Comparison of ENCODE assay signal across 35 cellular contexts in genomic region chr20:57894522-57894921, GRCh38.
DNase-seq lines count a peak whose midpoint lies in the region; ATAC-seq, FAIRE-seq and TF ChIP-seq lines count a peak whose summit lies in the region.
"Had no signal": no experiment of that assay in that cellular context is flagged by ENCODE, and none has a peak within 500 bp of the region (broad histone marks: within the 10 kb centered on the region; RNA-seq: fewer than 3 reads in every experiment).

No MANE protein-coding gene starts in this region.

- H3K4me3 ChIP-seq in HepG2 (replicated peaks in 1 of 3; ENCODE audit: insufficient read depth in 1 of 3, low read depth in 2 of 3, low read length in 3 of 3), result no peak overlapping the region
- H3K4me3 ChIP-seq in right lobe of liver, result no peak overlapping the region
- no peak overlapping the region for H3K4me3 ChIP-seq in WERI-Rb-1 (ENCODE audit: low read depth, low read length)
- H3K4me3 ChIP-seq: A549; BLaER1; BLaER1 treated with 17β-estradiol and CSF1 and Interleukin-3, amounts not matched to agents 10 nM and 100 nM had no signal

- no peaks in the 10 kb centered on the region for H3K36me3 Mint-ChIP-seq in activated naive CD4-positive, alpha-beta T cell treated with anti-CD3 and anti-CD28 coated beads for 36 hours (ENCODE audit: low read depth)
- H3K36me3 Mint-ChIP-seq: CD14-positive monocyte; CD4-positive, alpha-beta memory T cell; CD4-positive, CD25-positive, alpha-beta regulatory T cell; CD8-positive, alpha-beta memory T cell; CD8-positive, alpha-beta T cell had no signal

- no TSS peak for BruUV-seq in HepG2 (replicated peaks; lab: Mats Ljungman, UMichigan)

- no peak for TF ChIP-seq RAD21 in HepG2 (CRISPR knock-in tag; IDR thresholded peaks at IDR 0.05)

- H3K4me2 ChIP-seq in HepG2 (ENCODE audit: low read depth, low read length), result no peak overlapping the region
- H3K4me2 ChIP-seq: A549; BLaER1; BLaER1 treated with 17β-estradiol and CSF1 and Interleukin-3, amounts not matched to agents 10 nM and 100 nM had no signal

- no peak for ATAC-seq in HepG2
- no peak for ATAC-seq in right lobe of liver
- no peak for ATAC-seq in left lobe of liver
- ATAC-seq: A549; CD8-positive, alpha-beta T cell had no signal

- no peak overlapping the region for H3K27ac ChIP-seq in HepG2 (ENCODE audit: extremely low read length, insufficient read depth, low read length)
- no peak overlapping the region for H3K27ac ChIP-seq in right lobe of liver
- peak overlapping the region; percentile 74 for H3K27ac ChIP-seq in WERI-Rb-1
- H3K27ac ChIP-seq: 22Rv1; A549; BLaER1; BLaER1 treated with 17β-estradiol and CSF1 and Interleukin-3, amounts not matched to agents 10 nM and 100 nM; C4-2B had no signal

- H3K79me2 ChIP-seq in HepG2 (ENCODE audit: insufficient read depth, low read length), result no peaks in the 10 kb centered on the region

- intact Hi-C loops in HepG2 (cut with micrococcal nuclease; ENCODE audit: unreplicated experiment) (no loop called here), right lobe of liver (cut with DNase I) (no loop called here)
- intact Hi-C loops in activated naive CD4-positive, alpha-beta T cell treated with anti-CD3 and anti-CD28 coated beads for 36 hours (cut with micrococcal nuclease), result no loop called here

- no peak overlapping the region for H3K27ac Mint-ChIP-seq in activated naive CD4-positive, alpha-beta T cell treated with anti-CD3 and anti-CD28 coated beads for 36 hours
- H3K27ac Mint-ChIP-seq: B cell; CD4-positive, alpha-beta memory T cell; CD4-positive, alpha-beta T cell; CD8-positive, alpha-beta memory T cell; CD8-positive, alpha-beta T cell had no signal

- no peak overlapping the region for H3K9ac ChIP-seq in HepG2 (ENCODE audit: insufficient read depth, low read depth, low read length)
- H3K9ac ChIP-seq: BLaER1; BLaER1 treated with 17β-estradiol and CSF1 and Interleukin-3, amounts not matched to agents 10 nM and 100 nM had no signal

- peaks cover 10 to 63% of the 10 kb centered on the region in 2 experiments for H3K27me3 ChIP-seq in HepG2 (ENCODE audit: control insufficient read depth in 1 of 2, insufficient read depth in 2 of 2, low read length in 2 of 2)
- H3K27me3 ChIP-seq in right lobe of liver, result no peaks in the 10 kb centered on the region
- no peaks in the 10 kb centered on the region for H3K27me3 ChIP-seq in WERI-Rb-1 (ENCODE audit: insufficient read depth, low read depth, severe bottlenecking)
- H3K27me3 ChIP-seq: BE2C, BLaER1 had no signal

- DNase-seq in HepG2 (ENCODE audit: low spot score), result no peak
- DNase-seq in right lobe of liver, result no peak
- no peak for DNase-seq in HTR-8/SVneo (ENCODE audit: insufficient read length, low spot score)
- no peak for DNase-seq in WERI-Rb-1
- no peak for DNase-seq in activated naive CD4-positive, alpha-beta T cell treated with anti-CD3 and anti-CD28 coated beads for 36 hours
- no peak for DNase-seq in left lobe of liver (ENCODE audit: low spot score)
- DNase-seq: 8988T; ACHN; AML-193; BE2C; C1 segment of cervical spinal cord; Caco-2; Calu3; CD4-positive, alpha-beta memory T cell; CD4-positive, alpha-beta T cell; CD4-positive, CD25-positive, alpha-beta regulatory T cell; CD8-positive, alpha-beta memory T cell; CD8-positive, alpha-beta T cell; COR-L47; DMS 273 treated with DMSO at 0.1 percent for 48 hours; DMS153; DMS53; DMS79; DMS79 treated with DMSO at 0.1 percent for 48 hours; DND-41; EL had no signal

- no peak overlapping the region for H2AFZ ChIP-seq in HepG2 (ENCODE audit: low read length)

- no peaks in the 10 kb centered on the region for H3K9me3 Mint-ChIP-seq in activated naive CD4-positive, alpha-beta T cell treated with anti-CD3 and anti-CD28 coated beads for 36 hours
- H3K9me3 Mint-ChIP-seq: CD4-positive, alpha-beta memory T cell; CD4-positive, alpha-beta T cell; CD4-positive, CD25-positive, alpha-beta regulatory T cell; CD8-positive, alpha-beta memory T cell; CD8-positive, alpha-beta T cell had no signal

- in situ Hi-C loops in HepG2 (cut with HindIII; ENCODE audit: extremely low pct_ligation_motif_present, low pct_unique_long_range_greater_than_20kb), result no loop called here

- TF ChIP-seq EP300 in HepG2 (IDR thresholded peaks at IDR 0.05; ENCODE audit: low read depth in 2 of 2, low read length in 2 of 2) (no peak), HepG2 (CRISPR knock-in tag; IDR thresholded peaks at IDR 0.05; ENCODE audit: borderline replicate concordance) (no peak)

- H3K36me3 ChIP-seq in HepG2 (replicated peaks in 1 of 2; ENCODE audit: control insufficient read depth in 1 of 2, insufficient read depth in 2 of 2, low read length in 2 of 2) (no peaks in the 10 kb centered on the region), right lobe of liver (no peaks in the 10 kb centered on the region), WERI-Rb-1 (no peaks in the 10 kb centered on the region)
- H3K36me3 ChIP-seq: BE2C; BLaER1; BLaER1 treated with 17β-estradiol and CSF1 and Interleukin-3, amounts not matched to agents 10 nM and 100 nM had no signal

- POLR2A ChIA-PET in HepG2 (lab: Yijun Ruan, JAX), result no interaction called here

- CTCF ChIA-PET in HepG2 (lab: Yijun Ruan, JAX; ENCODE audit: low intra/inter-chr PET ratio, low total read pairs), result no interaction called here
- CTCF ChIA-PET in activated naive CD4-positive, alpha-beta T cell treated with anti-CD3 and anti-CD28 coated beads for 36 hours (lab: Charles Lee), result interaction anchor here (0.8 kb wide), 1 partner anchor 10 kb away, joined by 3 read pairs; no protein-coding TSS in a partner anchor

- no peaks in the 10 kb centered on the region for H3K4me1 Mint-ChIP-seq in activated naive CD4-positive, alpha-beta T cell treated with anti-CD3 and anti-CD28 coated beads for 36 hours (ENCODE audit: low read depth)
- H3K4me1 Mint-ChIP-seq: B cell; CD14-positive monocyte; CD4-positive, alpha-beta memory T cell; CD4-positive, CD25-positive, alpha-beta regulatory T cell; CD8-positive, alpha-beta memory T cell had no signal

- TF ChIP-seq CTCF in HepG2 (CRISPR knock-in tag; IDR thresholded peaks at IDR 0.05) (no peak), right lobe of liver (IDR thresholded peaks at IDR 0.05) (no peak), WERI-Rb-1 (IDR thresholded peaks at IDR 0.05; ENCODE audit: low read depth, low read length) (no peak)

- H3K4me1 ChIP-seq in HepG2 (ENCODE audit: insufficient read depth, low read length) (no peaks in the 10 kb centered on the region; the same call in 1 of the 2 replicates), right lobe of liver (peaks cover 0 to 20% (median 9%) of the 10 kb centered on the region in 4 donors)
- H3K4me1 ChIP-seq: BE2C, Caco-2 had no signal

- no peak overlapping the region for H3K4me3 Mint-ChIP-seq in activated naive CD4-positive, alpha-beta T cell treated with anti-CD3 and anti-CD28 coated beads for 36 hours
- H3K4me3 Mint-ChIP-seq: B cell; CD14-positive monocyte; CD4-positive, alpha-beta memory T cell; CD4-positive, alpha-beta T cell; CD4-positive, CD25-positive, alpha-beta regulatory T cell; CD8-positive, alpha-beta memory T cell; CD8-positive, alpha-beta T cell had no signal

- TF ChIP-seq POLR2A in HepG2 (IDR thresholded peaks at IDR 0.05; ENCODE audit: insufficient read depth in 1 of 2, low read depth in 2 of 2, low read length in 2 of 2) (no peak), right lobe of liver (IDR thresholded peaks at IDR 0.05) (no peak)

- H4K20me1 ChIP-seq in HepG2 (ENCODE audit: insufficient read depth, low read length), result no peaks in the 10 kb centered on the region
- H4K20me1 ChIP-seq: BLaER1; BLaER1 treated with 17β-estradiol and CSF1 and Interleukin-3, amounts not matched to agents 10 nM and 100 nM had no signal

- H3K27me3 Mint-ChIP-seq in activated naive CD4-positive, alpha-beta T cell treated with anti-CD3 and anti-CD28 coated beads for 36 hours (ENCODE audit: low read depth), result peaks cover 6% of the 10 kb centered on the region
- H3K27me3 Mint-ChIP-seq: CD4-positive, CD25-positive, alpha-beta regulatory T cell had no signal

- H3K9me3 ChIP-seq in HepG2 (ENCODE audit: low read length) (no peaks in the 10 kb centered on the region), right lobe of liver (no peaks in the 10 kb centered on the region), WERI-Rb-1 (ENCODE audit: severe bottlenecking) (no peaks in the 10 kb centered on the region)
- H3K9me3 ChIP-seq: A549, BE2C had no signal

- FAIRE-seq in HepG2 (lab: Jason Lieb, UNC), result no peak
- FAIRE-seq in HTR-8/SVneo (lab: Jason Lieb, UNC), result peak; percentile 69
- FAIRE-seq: A204.1, A549, D721Med had no signal

TF ChIP-seq in HepG2, 621 proteins besides CTCF, POLR2A, EP300 and RAD21 (continues in another document):
- TF ChIP-seq FOXA1 (IDR thresholded peaks at IDR 0.05) (0 out of 2 replicates have a peak, but pooled peaks have one; percentile 41), FOXA1 (CRISPR knock-in tag; IDR thresholded peaks at IDR 0.05) (no peak), PCBP1 (IDR thresholded peaks at IDR 0.05; ENCODE audit: borderline replicate concordance, low read depth, low read length) (0 out of 2 replicates have a peak, but pooled peaks have one; percentile 61), ATAD3A (CRISPR knock-in tag; IDR thresholded peaks at IDR 0.05) (no peak), EZH2 (conservative IDR thresholded peaks at IDR 0.05; ENCODE audit: low read depth, low read length) (no peak), RAD51 (IDR thresholded peaks at IDR 0.05; ENCODE audit: borderline replicate concordance) (0 out of 2 replicates have a peak, but pooled peaks have one; percentile 16), TBL1XR1 (IDR thresholded peaks at IDR 0.05; ENCODE audit: borderline replicate concordance, low read length, partially characterized antibody) (no peak), LCORL (IDR thresholded peaks at IDR 0.05) (0 out of 2 replicates have a peak, but pooled peaks have one; percentile 27), LCORL (CRISPR knock-in tag; IDR thresholded peaks at IDR 0.05) (no peak), FOXP1 (IDR thresholded peaks at IDR 0.05) (0 out of 2 replicates have a peak, but pooled peaks have one; percentile 17), FOXP1 (CRISPR knock-in tag; IDR thresholded peaks at IDR 0.05) (no peak), HDAC1 (CRISPR knock-in tag; IDR thresholded peaks at IDR 0.05) (no peak), XRCC5 (optimal IDR thresholded peaks at IDR 0.05; ENCODE audit: low read length) (no peak), ZNF7 (CRISPR knock-in tag; IDR thresholded peaks at IDR 0.05) (no peak), PCBP2 (optimal IDR thresholded peaks at IDR 0.05; ENCODE audit: low read depth, low read length, poor library complexity, severe bottlenecking) (peak; percentile 98)
